In the genomic region with DNA sequence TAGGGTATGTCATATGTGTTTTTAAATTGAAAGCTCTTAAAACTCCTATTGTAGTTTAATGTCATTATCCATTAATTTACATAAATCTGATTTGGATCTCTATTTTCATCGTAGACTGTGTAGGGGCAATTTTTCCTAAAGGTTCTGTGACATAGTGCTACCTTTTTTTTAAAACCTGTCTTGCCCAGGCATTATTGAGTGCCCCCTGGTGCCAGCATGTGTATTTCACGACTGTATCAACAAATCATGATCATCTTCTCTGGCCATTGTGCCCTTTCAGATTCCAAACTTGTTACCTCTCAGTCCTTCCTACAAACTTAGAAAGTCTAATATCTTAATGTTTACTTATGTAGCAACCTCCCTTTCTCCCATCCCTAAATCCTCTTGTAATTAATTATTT, we compare ENCODE assay signal across 8 cellular contexts.
A peak's percentile ranks its signal among the peaks of the same experiment; 100 is the strongest.
DNase-seq lines count a peak whose midpoint lies in the region; ATAC-seq and TF ChIP-seq lines count a peak whose summit lies in the region.

No MANE protein-coding gene starts in this region.

- in situ Hi-C loops in astrocyte of the spinal cord (cut with HindIII; ENCODE audit: low sequenced_read_pairs), result no loop called here

- no peak overlapping the region for H3K4me2 ChIP-seq in Loucy (ENCODE audit: low read depth, low read length, poor library complexity, severe bottlenecking)

- H3K36me3 Mint-ChIP-seq in neural crest cell (ENCODE audit: low read depth) (peaks cover 6% of the 10 kb centered on the region), mesothelial cell of epicardium (peaks cover 29% of the 10 kb centered on the region)

- H3K9ac ChIP-seq in Loucy (ENCODE audit: low read depth, low read length, poor library complexity, severe bottlenecking), result no peak overlapping the region

- peak; percentile 27 for TF ChIP-seq CTCF in GM10266 (IDR thresholded peaks at IDR 0.05; ENCODE audit: control insufficient read depth, insufficient read depth, low read depth, missing control alignments)
- peak; percentile 66 for TF ChIP-seq CTCF in Loucy (conservative IDR thresholded peaks at IDR 0.05; ENCODE audit: low read length)
- peak; percentile 54 for TF ChIP-seq CTCF in astrocyte of the spinal cord (IDR thresholded peaks at IDR 0.05; ENCODE audit: low read depth, low read length)
- TF ChIP-seq CTCF in neural crest cell (conservative IDR thresholded peaks at IDR 0.05), result peak; percentile 49
- TF ChIP-seq CTCF in mesothelial cell of epicardium (IDR thresholded peaks at IDR 0.05; ENCODE audit: unreplicated experiment), result no peak

- no peak overlapping the region for H3K4me3 ChIP-seq in Loucy (ENCODE audit: low read length, poor library complexity, severe bottlenecking)
- no peak overlapping the region for H3K4me3 ChIP-seq in astrocyte of the spinal cord (ENCODE audit: low read depth, low read length)

- no peaks in the 10 kb centered on the region for H3K9me3 ChIP-seq in Loucy (ENCODE audit: insufficient read depth, low read depth, low read length)

- H3K27me3 ChIP-seq in Loucy (ENCODE audit: insufficient read depth, low read length, poor library complexity, severe bottlenecking), result no peaks in the 10 kb centered on the region

- H4K20me1 ChIP-seq in Loucy (ENCODE audit: insufficient read depth, low read length, poor library complexity, severe bottlenecking), result no peaks in the 10 kb centered on the region

- no peak overlapping the region for H3K27ac Mint-ChIP-seq in neural crest cell (ENCODE audit: unreplicated experiment)
- no peak overlapping the region for H3K27ac Mint-ChIP-seq in mesothelial cell of epicardium

- no peak overlapping the region for H2AFZ ChIP-seq in Loucy (ENCODE audit: low read length)

- ATAC-seq in left cardiac atrium, result no peak

- peaks cover 46% of the 10 kb centered on the region; the same call in 1 of the 2 replicates for H3K36me3 ChIP-seq in Loucy (ENCODE audit: insufficient read depth, low read length)

- no peaks in the 10 kb centered on the region for H3K4me1 ChIP-seq in Loucy (ENCODE audit: insufficient read depth, low read length, poor library complexity, severe bottlenecking)

- H3K9me2 ChIP-seq in Loucy (replicated peaks; ENCODE audit: low read depth, low read length), result no peaks in the 10 kb centered on the region

- intact Hi-C loops in left cardiac atrium (cut with DNase I), result no loop called here

- H3K4me3 Mint-ChIP-seq in neural crest cell (no peak overlapping the region), mesothelial cell of epicardium (no peak overlapping the region)

- H3F3A ChIP-seq in Loucy (ENCODE audit: low read depth), result no peaks in the 10 kb centered on the region

- H3K27me3 Mint-ChIP-seq in neural crest cell (ENCODE audit: low read depth) (no peaks in the 10 kb centered on the region), mesothelial cell of epicardium (ENCODE audit: low read depth) (no peaks in the 10 kb centered on the region)

- no peaks in the 10 kb centered on the region for H3K9me3 Mint-ChIP-seq in neural crest cell
- no peaks in the 10 kb centered on the region for H3K9me3 Mint-ChIP-seq in mesothelial cell of epicardium

- DNase-seq in GM10266 (ENCODE audit: extremely low spot score) (no peak), astrocyte of the spinal cord (ENCODE audit: low read depth, low spot score) (no peak), neural crest cell (ENCODE audit: low read depth, low spot score) (no peak), DMS153 treated with DMSO at 0.1 percent for 48 hours (lab: John Stamatoyannopoulos, UW; ENCODE audit: unreplicated experiment) (no peak), pons (ENCODE audit: low spot score) (no peak), mesothelial cell of epicardium (ENCODE audit: low spot score in 2 of 2, unreplicated experiment in 2 of 2) (no peak), left cardiac atrium (no peak)

- no peaks in the 10 kb centered on the region for H3K79me2 ChIP-seq in Loucy (ENCODE audit: insufficient read depth, low read length)

- H3K4me1 Mint-ChIP-seq in neural crest cell (no peaks in the 10 kb centered on the region), mesothelial cell of epicardium (no peaks in the 10 kb centered on the region)
